27 cellular contexts compared by ENCODE assay signal in genomic region chr2:10841547-10842219, GRCh38.
"Had no signal": no experiment of that assay in that cellular context is flagged by ENCODE, and none has a peak within 500 bp of the region (broad histone marks: within the 10 kb centered on the region; RNA-seq: fewer than 3 reads in every experiment).

No MANE protein-coding gene starts in this region.

- H3K27ac ChIP-seq: colonic mucosa, foreskin keratinocyte, heart right ventricle, left lung, prostate gland, right atrium auricular region, sigmoid colon, thoracic aorta, tibial nerve, upper lobe of left lung had no signal

- ATAC-seq: foreskin keratinocyte; heart right ventricle; left cardiac atrium; left lung; naive thymus-derived CD4-positive, alpha-beta T cell; stimulated activated memory B cell treated with anti-CD40 and anti-IgM and Interleukin-4, amounts not matched to agents 10 μg/mL and 1 μg/mL and 100 μg/mL, for 72 hours; stimulated activated naive CD8-positive, alpha-beta T cell treated with anti-CD3 and anti-CD28 coated beads, Interleukin-15, Interleukin-2, amounts not matched to agents 100 U/mL and 50 U/mL, for 24 hours had no signal

- H3K36me3 ChIP-seq: colonic mucosa, esophagus muscularis mucosa, heart right ventricle, left lung, prostate gland, right atrium auricular region, sigmoid colon, thoracic aorta, tibial nerve, upper lobe of left lung had no signal

- H3K4me3 Mint-ChIP-seq: dendritic cell treated with granulocyte-macrophage colony-stimulating factor and Interleukin-4, amounts not matched to agents 40 ng/mL and 50 ng/mL, for 4 days; nephron; stimulated activated memory B cell treated with anti-CD40 and anti-IgM and Interleukin-4, amounts not matched to agents 10 μg/mL and 1 μg/mL and 100 μg/mL, for 72 hours had no signal

- FAIRE-seq: endometrium, islet of Langerhans, urothelium cell line had no signal

- H3K4me3 ChIP-seq: colonic mucosa, esophagus muscularis mucosa, heart right ventricle, left lung, prostate gland, right atrium auricular region, sigmoid colon, thoracic aorta, tibial nerve, upper lobe of left lung had no signal

- H3K4me1 Mint-ChIP-seq: stimulated activated memory B cell treated with anti-CD40 and anti-IgM and Interleukin-4, amounts not matched to agents 10 μg/mL and 1 μg/mL and 100 μg/mL, for 72 hours had no signal

- H3K9me3 ChIP-seq: colonic mucosa, prostate gland had no signal

- H3K27ac Mint-ChIP-seq: dendritic cell treated with granulocyte-macrophage colony-stimulating factor and Interleukin-4, amounts not matched to agents 40 ng/mL and 50 ng/mL, for 4 days; nephron; stimulated activated memory B cell treated with anti-CD40 and anti-IgM and Interleukin-4, amounts not matched to agents 10 μg/mL and 1 μg/mL and 100 μg/mL, for 72 hours had no signal

- DNase-seq: colonic mucosa; effector memory CD4-positive, alpha-beta T cell; foreskin keratinocyte; glutamatergic neuron; heart right ventricle; hippocampal formation; left cardiac atrium; left lung; mesendoderm; midbrain; naive thymus-derived CD4-positive, alpha-beta T cell; nucleus accumbens; sigmoid colon; stimulated activated CD4-positive, alpha-beta T cell treated with anti-CD3 and anti-CD28 coated beads, Interleukin-4, amount 100 ng/mL, for 4 hours; stimulated activated naive CD8-positive, alpha-beta T cell treated with anti-CD3 and anti-CD28 coated beads, Interleukin-15, Interleukin-2, amounts not matched to agents 100 U/mL and 50 U/mL, for 24 hours; upper lobe of left lung had no signal

- H3K4me1 ChIP-seq: colonic mucosa, foreskin keratinocyte, left lung, prostate gland, right atrium auricular region, tibial nerve had no signal

- H3K27me3 ChIP-seq: colonic mucosa, right atrium auricular region, sigmoid colon, upper lobe of left lung had no signal
